In genomic region chr19:46863818-46864629, GRCh38 we compare ENCODE assay signal across 8 cellular contexts. TPM values are rescaled to one million over a fixed set of nuclear protein-coding genes. Genes with fewer than 3 reads are reported as not detected.
A peak's percentile ranks its signal among the peaks of the same experiment; 100 is the strongest.
DNase-seq lines count a peak whose midpoint lies in the region; ATAC-seq and TF ChIP-seq lines count a peak whose summit lies in the region.

No MANE protein-coding gene starts in this region.

- H2BK12ac ChIP-seq in mesenchymal stem cell (ENCODE audit: low read length in 2 of 2): no peak overlapping the region

- H2BK5ac ChIP-seq in mesenchymal stem cell (ENCODE audit: low read depth, low read length, poor library complexity, severe bottlenecking): no peak overlapping the region

- H4K91ac ChIP-seq in mesenchymal stem cell (ENCODE audit: low read length): no peak overlapping the region

- TF ChIP-seq CTCF in AG10803 (conservative IDR thresholded peaks at IDR 0.05; ENCODE audit: low read length): no peak
- TF ChIP-seq CTCF in GM13977 (IDR thresholded peaks at IDR 0.05; ENCODE audit: extremely low read depth, insufficient read depth, missing control alignments): no peak

- no peaks in the 10 kb centered on the region for H3K27me3 ChIP-seq in HUES48 (ENCODE audit: control insufficient read depth, insufficient read depth, low read length)
- no peaks in the 10 kb centered on the region for H3K27me3 ChIP-seq in mesenchymal stem cell (ENCODE audit: control insufficient read depth in 1 of 2, insufficient read depth in 1 of 2, low read length in 2 of 2)

- H3K79me1 ChIP-seq in mesenchymal stem cell (replicated peaks; ENCODE audit: low read length, poor library complexity, severe bottlenecking): peaks cover under 1% of the 10 kb centered on the region

- H3K36me3 ChIP-seq in HUES48 (ENCODE audit: control insufficient read depth, insufficient read depth, low read length): no peaks in the 10 kb centered on the region
- no peaks in the 10 kb centered on the region for H3K36me3 ChIP-seq in mesenchymal stem cell (ENCODE audit: control insufficient read depth in 1 of 2, insufficient read depth in 2 of 2, low read depth in 1 of 2, low read length in 2 of 2)

- WGBS in mesenchymal stem cell: 22% methylated on average over 6 of the region's 6 CpGs

- H3K9me3 ChIP-seq in HUES48 (ENCODE audit: control insufficient read depth, insufficient read depth, low read length): no peaks in the 10 kb centered on the region
- no peaks in the 10 kb centered on the region for H3K9me3 ChIP-seq in mesenchymal stem cell (ENCODE audit: control insufficient read depth, low read length)

- H3K27ac ChIP-seq in HUES48 (ENCODE audit: low read depth, low read length): peak overlapping the region; percentile 85
- peak overlapping the region; percentile 40 for H3K27ac ChIP-seq in caudate nucleus (ENCODE audit: low read depth, low read length)
- peak overlapping the region; percentile 39 for H3K27ac ChIP-seq in mesenchymal stem cell (ENCODE audit: low read length, poor library complexity, severe bottlenecking)

- H2AK5ac ChIP-seq in mesenchymal stem cell (ENCODE audit: low read length, severe bottlenecking): no peak overlapping the region

- H3K4me3 ChIP-seq in AG10803 (ENCODE audit: low read length): peak overlapping the region; percentile 91
- H3K4me3 ChIP-seq in HUES48 (ENCODE audit: low read depth, low read length): peak overlapping the region; percentile 91
- H3K4me3 ChIP-seq in mesenchymal stem cell (ENCODE audit: insufficient read depth in 1 of 2, low read depth in 1 of 2, low read length in 2 of 2): peak overlapping the region in 1 of 2 experiments; percentile 90

- ATAC-seq in GM21825 (IDR thresholded peaks at IDR 0.05; ENCODE audit: unreplicated experiment): no peak

- H3K4me1 ChIP-seq in HUES48 (ENCODE audit: control insufficient read depth, insufficient read depth, low read length) (peaks cover 44% of the 10 kb centered on the region), mesenchymal stem cell (ENCODE audit: control insufficient read depth, insufficient read depth, low read depth, low read length) (peaks cover 28% of the 10 kb centered on the region)

- no peak overlapping the region for H2BK15ac ChIP-seq in mesenchymal stem cell (ENCODE audit: low read depth, poor library complexity, severe bottlenecking)

- H3K18ac ChIP-seq in mesenchymal stem cell (ENCODE audit: low read depth in 1 of 2, low read length in 2 of 2): peak overlapping the region in 1 of 2 experiments; percentile 48

- in situ Hi-C loops in GM13977 (cut with MboI; ENCODE audit: low pct_unique_long_range_greater_than_20kb, low sequenced_read_pairs, unreplicated experiment): no loop called here

- H3K4me2 ChIP-seq in mesenchymal stem cell (ENCODE audit: low read length, poor library complexity, severe bottlenecking): peak overlapping the region; percentile 58

- H3K23ac ChIP-seq in mesenchymal stem cell (ENCODE audit: low read length in 2 of 2): no peak overlapping the region

- no peak overlapping the region for H2AFZ ChIP-seq in mesenchymal stem cell (ENCODE audit: low read depth, low read length)

- no peak overlapping the region for H2BK120ac ChIP-seq in mesenchymal stem cell (ENCODE audit: low read depth, low read length)

- no peak overlapping the region for H4K8ac ChIP-seq in mesenchymal stem cell (ENCODE audit: low read length)

- no peak overlapping the region for H3K4ac ChIP-seq in mesenchymal stem cell (ENCODE audit: low read depth in 1 of 2, low read length in 2 of 2)

- DNase-seq in AG10803 (ENCODE audit: low read depth): peak; percentile 84
- DNase-seq in caudate nucleus (lab: John Stamatoyannopoulos, UW): peak in 7 of 61 donors; percentile 6 to 34 (median 8)
- DNase-seq in mesenchymal stem cell: peak; percentile 46
- no peak for DNase-seq in effector CD4-positive, alpha-beta T cell
- no peak for DNase-seq in MV-4-11 (lab: John Stamatoyannopoulos, UW)
- no peak for DNase-seq in GM13977 (ENCODE audit: low spot score)

- H3K9ac ChIP-seq in HUES48 (ENCODE audit: low read depth, low read length) (0 out of 2 replicates have a peak overlapping the region, but pooled peaks have one; percentile 0), mesenchymal stem cell (ENCODE audit: low read length) (peak overlapping the region; percentile 93)

- H3K14ac ChIP-seq in mesenchymal stem cell (ENCODE audit: low read length in 2 of 2): no peak overlapping the region

RNA-seq across cellular contexts. Expression of gene ARHGAP35, which starts 3.2 kb away (rescaled TPM):
- 40.0 TPM for polyA plus RNA-seq in mesenchymal stem cell (2013, experiment 1 of 2)
- polyA plus RNA-seq in mesenchymal stem cell (2013, experiment 2 of 2): 36.9 TPM

RNA-seq across cellular contexts. Expression of gene AP2S1, which starts 13.4 kb away (rescaled TPM):
- 284 TPM for polyA plus RNA-seq in mesenchymal stem cell (2013, experiment 1 of 2)
- polyA plus RNA-seq in mesenchymal stem cell (2013, experiment 2 of 2): 308 TPM

Comparison
In these comparisons a context has a peak if more than half of its experiments do, and no peak if none do; other contexts are left out.
1. DNase-seq: peak in AG10803 (single experiment) and mesenchymal stem cell (single experiment); none in effector CD4-positive, alpha-beta T cell (single experiment), MV-4-11 (single experiment) and GM13977 (single experiment).
2. Peak in every context shown above with its lines, with median percentiles within 50 percentile points of each other: H3K27ac ChIP-seq.